7 cellular contexts compared by ENCODE assay signal in the genomic region with DNA sequence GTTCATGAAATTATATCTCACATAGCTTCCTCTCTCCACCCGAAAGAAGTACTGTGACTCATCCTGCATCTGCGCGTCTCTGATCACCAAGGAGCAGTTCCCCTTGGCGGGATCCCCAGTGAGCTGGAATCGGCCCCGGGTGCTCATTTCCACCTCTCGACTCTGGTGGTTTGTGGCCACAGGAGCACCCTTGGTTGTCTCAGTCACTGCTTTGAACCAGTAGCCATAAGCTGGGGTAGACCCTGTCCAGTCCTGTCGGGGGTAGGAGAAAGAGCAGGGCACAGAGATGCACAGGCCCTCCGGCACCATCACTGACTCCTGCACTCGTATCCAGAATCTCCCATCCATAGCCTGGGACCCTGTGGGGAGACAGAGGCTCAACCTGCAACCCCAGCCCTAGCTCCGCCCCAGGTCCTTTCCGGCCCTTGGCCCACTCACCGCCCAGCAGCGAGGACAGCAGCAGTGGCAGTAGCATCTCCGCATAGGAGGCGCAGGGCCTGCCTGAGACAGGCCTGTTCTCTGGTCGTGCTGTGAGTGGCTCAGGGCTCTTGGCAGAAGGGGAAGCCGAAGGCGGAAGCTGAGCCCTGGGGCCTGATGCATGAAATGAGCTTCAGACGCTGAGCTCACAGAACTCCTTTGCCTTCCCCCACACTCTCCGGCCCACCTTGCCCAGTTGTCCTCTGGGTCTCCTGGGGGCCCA. TPM values are rescaled to one million over a fixed set of nuclear protein-coding genes. Genes with fewer than 3 reads are reported as not detected.
A peak's percentile ranks its signal among the peaks of the same experiment; 100 is the strongest.
DNase-seq lines count a peak whose midpoint lies in the region; ATAC-seq and TF ChIP-seq lines count a peak whose summit lies in the region.

A gene with protein sequence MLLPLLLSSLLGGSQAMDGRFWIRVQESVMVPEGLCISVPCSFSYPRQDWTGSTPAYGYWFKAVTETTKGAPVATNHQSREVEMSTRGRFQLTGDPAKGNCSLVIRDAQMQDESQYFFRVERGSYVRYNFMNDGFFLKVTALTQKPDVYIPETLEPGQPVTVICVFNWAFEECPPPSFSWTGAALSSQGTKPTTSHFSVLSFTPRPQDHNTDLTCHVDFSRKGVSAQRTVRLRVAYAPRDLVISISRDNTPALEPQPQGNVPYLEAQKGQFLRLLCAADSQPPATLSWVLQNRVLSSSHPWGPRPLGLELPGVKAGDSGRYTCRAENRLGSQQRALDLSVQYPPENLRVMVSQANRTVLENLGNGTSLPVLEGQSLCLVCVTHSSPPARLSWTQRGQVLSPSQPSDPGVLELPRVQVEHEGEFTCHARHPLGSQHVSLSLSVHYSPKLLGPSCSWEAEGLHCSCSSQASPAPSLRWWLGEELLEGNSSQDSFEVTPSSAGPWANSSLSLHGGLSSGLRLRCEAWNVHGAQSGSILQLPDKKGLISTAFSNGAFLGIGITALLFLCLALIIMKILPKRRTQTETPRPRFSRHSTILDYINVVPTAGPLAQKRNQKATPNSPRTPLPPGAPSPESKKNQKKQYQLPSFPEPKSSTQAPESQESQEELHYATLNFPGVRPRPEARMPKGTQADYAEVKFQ (minus strand): TSS at position 536 of the 700 bp plus-strand sequence. CDS start 61 bp downstream, at position 475.

- no peak within 1 kb of the TSS for H3K27ac Mint-ChIP-seq in T-cell

- H3K4me3 ChIP-seq in right lobe of liver, result peak within 1 kb of the TSS in 1 of 3 donors; percentile 2
- no peak within 1 kb of the TSS for H3K4me3 ChIP-seq in uterus

- TF ChIP-seq POLR2A in right lobe of liver (IDR thresholded peaks at IDR 0.05) (no peak), uterus (IDR thresholded peaks at IDR 0.05) (no peak)

- POLR2A ChIA-PET in T-cell (lab: Charles Lee), result no interaction called here

- H3K36me3 ChIP-seq in right lobe of liver, result no peaks in the 10 kb centered on the region
- no peaks in the 10 kb centered on the region for H3K36me3 ChIP-seq in uterus

- peak within 1 kb of the TSS in 1 of 3 donors; percentile 29 for H3K27ac ChIP-seq in right lobe of liver
- H3K27ac ChIP-seq in uterus, result no peak within 1 kb of the TSS

- CTCF ChIA-PET in T-cell (lab: Charles Lee), result interaction anchor here in 1 of 2 donors (0.7 to 0.8 kb wide), 2 partner anchors 18 to 22 kb away, joined by 5 read pairs; no protein-coding TSS in a partner anchor

- no peaks in the 10 kb centered on the region for H3K4me1 ChIP-seq in right lobe of liver
- no peaks in the 10 kb centered on the region for H3K4me1 ChIP-seq in uterus

- ATAC-seq in GM18909 (IDR thresholded peaks at IDR 0.05; ENCODE audit: poor library complexity, unreplicated experiment) (peak; percentile 76), HG02884 (IDR thresholded peaks at IDR 0.05; ENCODE audit: unreplicated experiment) (peak; percentile 59), T-cell (replicated peaks in 1 of 4) (peak; percentile 33 to 51 (median 48)), right lobe of liver (peak; percentile 50 to 70 (median 56)), HG03469 (IDR thresholded peaks at IDR 0.05; ENCODE audit: unreplicated experiment) (no peak), GM18861 (IDR thresholded peaks at IDR 0.05; ENCODE audit: unreplicated experiment) (no peak)

- H3K27me3 Mint-ChIP-seq in T-cell, result peaks cover 23 to 35% of the 10 kb centered on the region in 2 donors

- no peaks in the 10 kb centered on the region for H3K36me3 Mint-ChIP-seq in T-cell

- peak within 1 kb of the TSS in 1 of 3 donors; percentile 62 for H3K4me3 Mint-ChIP-seq in T-cell

- peak in 8 of 34 experiments; percentile 4 to 57 (median 22) for DNase-seq in T-cell
- DNase-seq in right lobe of liver, result peak; percentile 50 to 75 (median 55)
- no peak for DNase-seq in uterus

- 42% methylated on average over 4 of the region's 21 CpGs for WGBS in right lobe of liver (ENCODE audit: insufficient coverage, low coverage, low lambda C conversion rate, missing lambda C conversion rate)

- no peak for TF ChIP-seq CTCF in right lobe of liver (IDR thresholded peaks at IDR 0.05)
- no peak for TF ChIP-seq CTCF in uterus (IDR thresholded peaks at IDR 0.05)

- H3K4me1 Mint-ChIP-seq in T-cell, result peaks cover 0 to 11% (median 0%) of the 10 kb centered on the region in 3 donors

- intact Hi-C loops in right lobe of liver (cut with DNase I) (loop anchor here in 1 of 2 donors (10.0 kb wide), 1 partner anchor 92 kb away; no protein-coding TSS in a partner anchor), uterus (cut with DNase I; ENCODE audit: low total_unique reads) (no loop called here)

- H3K9me3 Mint-ChIP-seq in T-cell, result no peaks in the 10 kb centered on the region

- H3K9me3 ChIP-seq in right lobe of liver (no peaks in the 10 kb centered on the region), uterus (no peaks in the 10 kb centered on the region)

- no peaks in the 10 kb centered on the region for H3K27me3 ChIP-seq in right lobe of liver
- H3K27me3 ChIP-seq in uterus, result no peaks in the 10 kb centered on the region

RNA-seq across cellular contexts. Expression of the gene that starts here (rescaled TPM):
- total RNA-seq in T-cell (1 to 10 TPM in 3 of 5 donors, under 1 TPM in 2; 0.67 to 6.7 (median 1.8) TPM), right lobe of liver (10 to 100 TPM in 2 of 6 experiments, 1 to 10 TPM in 4; 2.0 to 12.4 (median 5.6) TPM), uterus (10 to 100 TPM in 1 of 4 donors, 1 to 10 TPM in 1, under 1 TPM in 2; 0.26 to 11.2 (median 1.1) TPM)

Comparison
In these comparisons a context has a peak if more than half of its experiments do, and no peak if none do; other contexts are left out.
1. ATAC-seq: peak in GM18909 (single experiment), HG02884 (single experiment), T-cell (4 of 4) and right lobe of liver (4 of 4); none in HG03469 (single experiment) and GM18861 (single experiment).
2. DNase-seq: peak in right lobe of liver (3 of 3); none in uterus (0 of 2).